8 cellular contexts compared by ENCODE assay signal in the genomic region with DNA sequence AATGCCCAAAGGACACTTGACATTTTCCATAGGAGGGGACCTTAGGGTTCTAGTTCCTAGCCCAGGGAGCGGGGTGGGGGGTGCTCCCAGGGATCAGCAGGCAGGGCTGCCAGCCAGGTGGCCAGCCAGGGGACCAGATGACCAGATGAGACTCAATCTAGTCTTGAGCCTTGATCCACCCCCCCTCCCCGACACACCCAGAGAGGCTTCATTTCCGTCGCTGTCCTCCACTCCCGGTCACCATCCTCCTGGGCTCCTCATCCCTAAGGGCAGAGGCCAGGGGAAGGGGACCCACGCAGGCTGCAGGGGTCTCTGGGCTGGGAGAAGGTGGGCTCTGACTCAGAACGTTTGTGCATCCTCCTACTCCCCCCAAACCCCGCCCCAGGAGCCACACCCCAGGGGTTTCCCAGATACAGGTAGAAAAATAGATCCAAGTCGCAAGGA. TPM values are rescaled to one million over a fixed set of nuclear protein-coding genes. Genes with fewer than 3 reads are reported as not detected.
DNase-seq lines count a peak whose midpoint lies in the region; ATAC-seq and TF ChIP-seq lines count a peak whose summit lies in the region.

No MANE protein-coding gene starts in this region.

- DNase-seq in Peyer's patch (no peak), choroid plexus epithelial cell (ENCODE audit: low read depth) (no peak), AG20443 (ENCODE audit: low spot score) (no peak), Ammon's horn (ENCODE audit: low spot score) (no peak), H4 (ENCODE audit: low spot score) (no peak)

- no peaks in the 10 kb centered on the region for H3K9me3 ChIP-seq in Peyer's patch

- TF ChIP-seq POLR2A in Peyer's patch (IDR thresholded peaks at IDR 0.05): no peak

- H3K27ac Mint-ChIP-seq in nephron: no peak overlapping the region

- peak overlapping the region; percentile 80 to 85 (median 82) for H3K4me3 Mint-ChIP-seq in nephron

- peak overlapping the region; percentile 64 to 92 (median 74) for H3K4me3 ChIP-seq in Peyer's patch
- peak overlapping the region; percentile 80 for H3K4me3 ChIP-seq in choroid plexus epithelial cell (ENCODE audit: low read depth, low read length)

- H3K9me3 Mint-ChIP-seq in nephron: no peaks in the 10 kb centered on the region

- peaks cover 0 to 43% (median 13%) of the 10 kb centered on the region in 4 donors for H3K4me1 ChIP-seq in Peyer's patch

- H3K36me3 Mint-ChIP-seq in nephron (ENCODE audit: low read depth): no peaks in the 10 kb centered on the region

- no peaks in the 10 kb centered on the region for H3K27me3 ChIP-seq in Peyer's patch

- no peak for ATAC-seq in HG03139 (IDR thresholded peaks at IDR 0.05; ENCODE audit: unreplicated experiment)

- peaks cover 39% of the 10 kb centered on the region for H3K4me1 Mint-ChIP-seq in nephron

- H3K27me3 Mint-ChIP-seq in nephron (ENCODE audit: low read depth): peaks cover 4% of the 10 kb centered on the region

- H3K27ac ChIP-seq in C4-2B (peak overlapping the region; percentile 71; the same call in 1 of the 2 replicates), Peyer's patch (no peak overlapping the region)

- TF ChIP-seq CTCF in C4-2B (conservative IDR thresholded peaks at IDR 0.05) (no peak), Peyer's patch (IDR thresholded peaks at IDR 0.05) (no peak), choroid plexus epithelial cell (conservative IDR thresholded peaks at IDR 0.05; ENCODE audit: low read depth, low read length) (no peak), nephron (IDR thresholded peaks at IDR 0.05; ENCODE audit: unreplicated experiment in 3 of 3) (no peak)

- no peaks in the 10 kb centered on the region for H3K36me3 ChIP-seq in Peyer's patch

RNA-seq across cellular contexts. Expression of a gene that starts 1.0 kb away (rescaled TPM):
- 10 to 100 TPM in 3 of 4 donors, 1 to 10 TPM in 1; 5.6 to 27.3 (median 23.3) TPM for total RNA-seq in Peyer's patch
- 3.5 and 12.1 TPM in 2 replicates for total RNA-seq in H4 (2014; rRNA removed; shearing (Covaris generic))

RNA-seq across cellular contexts. Expression of a gene that starts 20.1 kb away (rescaled TPM):
- total RNA-seq in Peyer's patch: 100 to 1,000 TPM in 2 of 4 donors, 10 to 100 TPM in 2; 65.9 to 156 (median 98.5) TPM
- total RNA-seq in H4 (2014; rRNA removed; shearing (Covaris generic)): 25.8 and 37.7 TPM in 2 replicates

RNA-seq across cellular contexts. Expression of a gene that starts 35.1 kb away (rescaled TPM):
- total RNA-seq in Peyer's patch: 10 to 100 TPM; 34.5 to 48.7 (median 44.1) TPM
- total RNA-seq in H4 (2014; rRNA removed; shearing (Covaris generic)): 31.9 and 80.5 TPM in 2 replicates

RNA-seq across cellular contexts. Expression of a gene that starts 35.2 kb away (rescaled TPM):
- 1 to 10 TPM; 1.7 to 8.1 (median 5.6) TPM for total RNA-seq in Peyer's patch
- 2.0 and 2.7 TPM in 2 replicates for total RNA-seq in H4 (2014; rRNA removed; shearing (Covaris generic))

RNA-seq across cellular contexts. Expression of a gene that starts 50.8 kb away (rescaled TPM):
- total RNA-seq in Peyer's patch: 1 to 10 TPM in 3 of 4 donors, not detected in 1; 1.1 to 6.3 (median 5.0) TPM
- 3.7 and 6.3 TPM in 2 replicates for total RNA-seq in H4 (2014; rRNA removed; shearing (Covaris generic))
